ENCODE assay signal across 22 cellular contexts in genomic region chr5:176334031-176334770, GRCh38. TPM values are rescaled to one million over a fixed set of nuclear protein-coding genes. Genes with fewer than 3 reads are reported as not detected.
DNase-seq lines count a peak whose midpoint lies in the region; ATAC-seq, FAIRE-seq and TF ChIP-seq lines count a peak whose summit lies in the region.
"Had no signal": no experiment of that assay in that cellular context is flagged by ENCODE, and none has a peak within 500 bp of the region (broad histone marks: within the 10 kb centered on the region; RNA-seq: fewer than 3 reads in every experiment).

No MANE protein-coding gene starts in this region.

- ATAC-seq in foreskin keratinocyte: peak; percentile 81
- ATAC-seq in aorta (ENCODE audit: low FRiP score): no peak
- no peak for ATAC-seq in activated CD8-positive, alpha-beta T cell treated with anti-CD3 and anti-CD28 coated beads for 36 hours
- ATAC-seq: GM23338, HCT116 had no signal

- no peak overlapping the region for H3K27ac Mint-ChIP-seq in activated CD8-positive, alpha-beta T cell treated with anti-CD3 and anti-CD28 coated beads for 36 hours
- H3K27ac Mint-ChIP-seq: GM23338, H9, HFFc6 had no signal

- H3K4me3 ChIP-seq in HEK293 (ENCODE audit: low read depth, low read length) (no peak overlapping the region), bronchial epithelial cell (ENCODE audit: low read depth, low read length) (no peak overlapping the region), aorta (ENCODE audit: low read length in 2 of 2) (no peak overlapping the region), Karpas-422 (ENCODE audit: low read length) (no peak overlapping the region)
- H3K4me3 ChIP-seq: GM23338 had no signal

- H3K9me3 Mint-ChIP-seq in activated CD8-positive, alpha-beta T cell treated with anti-CD3 and anti-CD28 coated beads for 36 hours: peaks cover 10% of the 10 kb centered on the region
- H3K9me3 Mint-ChIP-seq: H9, HFFc6 had no signal

- POLR2A ChIA-PET in HEK293 (lab: Yijun Ruan, JAX) (no interaction called here), RWPE1 (lab: Yijun Ruan, JAX; ENCODE audit: low non-redundant PET) (interaction anchor here (0.5 kb wide), 1 partner anchor 28 kb away, joined by 3 read pairs; no protein-coding TSS in a partner anchor)
- POLR2A ChIA-PET in activated CD8-positive, alpha-beta T cell treated with anti-CD3 and anti-CD28 coated beads for 36 hours (lab: Charles Lee): interaction anchor here (0.8 kb wide), 1 partner anchor 11 kb away, joined by 3 read pairs; no protein-coding TSS in a partner anchor

- no peak for FAIRE-seq in bronchial epithelial cell (lab: Jason Lieb, UNC)
- FAIRE-seq: G401.6, GM12891, GM18507 had no signal

- no peak overlapping the region for H3K9ac ChIP-seq in Karpas-422 (ENCODE audit: low read length)

- H3K27ac ChIP-seq in HEK293 (ENCODE audit: extremely low read depth, low read depth, low read length) (no peak overlapping the region), RWPE1 (no peak overlapping the region), foreskin keratinocyte (no peak overlapping the region), aorta (ENCODE audit: low read depth in 1 of 2, low read length in 2 of 2) (no peak overlapping the region), Karpas-422 (ENCODE audit: low read length) (no peak overlapping the region)

- TF ChIP-seq CTCF in HEK293 (tag by site-specific recombination; IDR thresholded peaks at IDR 0.05): no peak
- TF ChIP-seq CTCF in RWPE1 (conservative IDR thresholded peaks at IDR 0.05; ENCODE audit: low read depth): no peak
- no peak for TF ChIP-seq CTCF in bronchial epithelial cell (IDR thresholded peaks at IDR 0.05; ENCODE audit: insufficient read depth, low read length, severe bottlenecking)
- TF ChIP-seq CTCF in foreskin keratinocyte (conservative IDR thresholded peaks at IDR 0.05): no peak
- TF ChIP-seq CTCF in activated CD8-positive, alpha-beta T cell treated with anti-CD3 and anti-CD28 coated beads for 36 hours (IDR thresholded peaks at IDR 0.05): no peak

- H3K4me2 ChIP-seq in Karpas-422 (ENCODE audit: low read depth, low read length, poor library complexity, severe bottlenecking): no peak overlapping the region
- H3K4me2 ChIP-seq: GM23338 had no signal

- peaks cover 26 to 37% of the 10 kb centered on the region in 2 experiments for H3K36me3 ChIP-seq in HEK293 (ENCODE audit: control insufficient read depth in 2 of 2, insufficient read depth in 1 of 2, low read length in 2 of 2)
- no peaks in the 10 kb centered on the region for H3K36me3 ChIP-seq in bronchial epithelial cell (ENCODE audit: control insufficient read depth, insufficient read depth, low read length)
- peaks cover 5 to 6% of the 10 kb centered on the region in 2 donors for H3K36me3 ChIP-seq in aorta (ENCODE audit: control insufficient read depth in 1 of 2, insufficient read depth in 2 of 2, low read length in 1 of 2)
- H3K36me3 ChIP-seq in Karpas-422 (ENCODE audit: insufficient read depth, low read length): peaks cover 11% of the 10 kb centered on the region; the same call in 1 of the 2 replicates

- no peaks in the 10 kb centered on the region for H3K4me1 Mint-ChIP-seq in activated CD8-positive, alpha-beta T cell treated with anti-CD3 and anti-CD28 coated beads for 36 hours (ENCODE audit: low read depth)
- H3K4me1 Mint-ChIP-seq: CD4-positive, alpha-beta memory T cell; GM23338; H9 had no signal

- H3K79me2 ChIP-seq in Karpas-422 (ENCODE audit: low read length): no peaks in the 10 kb centered on the region

- no peak overlapping the region for H3K4me3 Mint-ChIP-seq in activated CD8-positive, alpha-beta T cell treated with anti-CD3 and anti-CD28 coated beads for 36 hours
- H3K4me3 Mint-ChIP-seq: CD4-positive, alpha-beta memory T cell; GM23338; H9; HFFc6 had no signal

- H3K4me1 ChIP-seq in HEK293 (ENCODE audit: control insufficient read depth, insufficient read depth, low read length) (no peaks in the 10 kb centered on the region), foreskin keratinocyte (peaks cover 5% of the 10 kb centered on the region), aorta (ENCODE audit: control insufficient read depth in 1 of 2, insufficient read depth in 2 of 2, low read length in 2 of 2) (no peaks in the 10 kb centered on the region), Karpas-422 (ENCODE audit: low read length) (no peaks in the 10 kb centered on the region)
- H3K4me1 ChIP-seq: Caco-2 had no signal

- H4K20me1 ChIP-seq in Karpas-422 (ENCODE audit: insufficient read depth, low read depth, low read length): no peaks in the 10 kb centered on the region

- CTCF ChIA-PET in HEK293 (lab: Yijun Ruan, JAX): no interaction called here
- CTCF ChIA-PET in RWPE1 (lab: Yijun Ruan, JAX): interaction anchor here (0.6 kb wide), 2 partner anchors 8 to 603 kb away, joined by 3 to 8 read pairs; no protein-coding TSS in a partner anchor
- CTCF ChIA-PET in activated CD8-positive, alpha-beta T cell treated with anti-CD3 and anti-CD28 coated beads for 36 hours (lab: Charles Lee): no interaction called here

- intact Hi-C loops in aorta (cut with DNase I): no loop called here
- intact Hi-C loops in activated CD8-positive, alpha-beta T cell treated with anti-CD3 and anti-CD28 coated beads for 36 hours (cut with micrococcal nuclease): no loop called here

- no peaks in the 10 kb centered on the region for H3K9me2 ChIP-seq in Karpas-422 (replicated peaks; ENCODE audit: insufficient read depth, low read length)

- H2AFZ ChIP-seq in Karpas-422 (ENCODE audit: low read length): no peak overlapping the region
- H2AFZ ChIP-seq: GM23338 had no signal

- H3K27me3 ChIP-seq in bronchial epithelial cell (ENCODE audit: control insufficient read depth, insufficient read depth, low read length) (no peaks in the 10 kb centered on the region), foreskin keratinocyte (no peaks in the 10 kb centered on the region), aorta (ENCODE audit: control insufficient read depth in 1 of 2, insufficient read depth in 2 of 2, low read length in 1 of 2) (no peaks in the 10 kb centered on the region), Karpas-422 (ENCODE audit: low read length) (no peaks in the 10 kb centered on the region)

- H3K9me3 ChIP-seq in HEK293 (ENCODE audit: control insufficient read depth, insufficient read depth, low read depth, low read length) (no peaks in the 10 kb centered on the region), aorta (ENCODE audit: control insufficient read depth, low read length) (no peaks in the 10 kb centered on the region), Karpas-422 (ENCODE audit: low read length) (no peaks in the 10 kb centered on the region)
- H3K9me3 ChIP-seq: Caco-2 had no signal

- DNase-seq in RWPE1 (ENCODE audit: low spot score) (peak; percentile 13), bronchial epithelial cell (ENCODE audit: low read depth) (peak; percentile 55), foreskin keratinocyte (peak; percentile 51 to 66), aorta (no peak), NCI-H128 (lab: John Stamatoyannopoulos, UW; ENCODE audit: unreplicated experiment) (no peak), Karpas-422 (no peak)
- no peak for DNase-seq in activated CD8-positive, alpha-beta T cell treated with anti-CD3 and anti-CD28 coated beads for 36 hours
- DNase-seq: C1 segment of cervical spinal cord; Caco-2; CD4-positive, alpha-beta memory T cell; DMS153; DND-41; H9; HFFc6 had no signal

- H3K27me3 Mint-ChIP-seq in activated CD8-positive, alpha-beta T cell treated with anti-CD3 and anti-CD28 coated beads for 36 hours: no peaks in the 10 kb centered on the region
- H3K27me3 Mint-ChIP-seq: CD4-positive, alpha-beta memory T cell had no signal

- peaks cover 25% of the 10 kb centered on the region for H3K36me3 Mint-ChIP-seq in activated CD8-positive, alpha-beta T cell treated with anti-CD3 and anti-CD28 coated beads for 36 hours (ENCODE audit: low read depth)

TF ChIP-seq in HEK293, 187 proteins besides CTCF, POLR2A, EP300 and RAD21 (continues in another document):
- no peak for TF ChIP-seq ZBTB17 (tag by site-specific recombination; IDR thresholded peaks at IDR 0.05)
- no peak for TF ChIP-seq ZNF311 (tag by site-specific recombination; IDR thresholded peaks at IDR 0.05; ENCODE audit: borderline replicate concordance)
- TF ChIP-seq ZNF600 (tag by site-specific recombination; IDR thresholded peaks at IDR 0.05): no peak

RNA-seq across cellular contexts. Expression of gene KIAA1191, which starts 27.4 kb away (rescaled TPM):
- 54.2 and 70.2 TPM in 2 replicates for total RNA-seq in bronchial epithelial cell
- total RNA-seq in foreskin keratinocyte: 87.1 and 87.5 TPM in 2 replicates
- 54.2 and 60.1 TPM in 2 replicates for polyA plus RNA-seq in foreskin keratinocyte
- 10 to 100 TPM; 77.7 to 78.4 TPM for total RNA-seq in aorta
- polyA plus RNA-seq in aorta: 10 to 100 TPM; 57.2 to 78.0 TPM
- total RNA-seq in Karpas-422 (2014; rRNA removed; shearing (Covaris generic); ENCODE audit: low replicate concordance): 40.8 and 57.5 TPM in 2 replicates
- 10 to 100 TPM; 39.4 to 40.8 TPM for total RNA-seq in activated CD8-positive, alpha-beta T cell treated with anti-CD3 and anti-CD28 coated beads for 36 hours

RNA-seq across cellular contexts. Expression of gene ARL10, which starts 31.1 kb away (rescaled TPM):
- 4.2 and 5.2 TPM in 2 replicates for total RNA-seq in bronchial epithelial cell
- 4.2 and 5.2 TPM in 2 replicates for total RNA-seq in foreskin keratinocyte
- polyA plus RNA-seq in foreskin keratinocyte: 1.4 and 1.5 TPM in 2 replicates
- total RNA-seq in aorta: 10 to 100 TPM; 13.3 to 32.4 TPM
- polyA plus RNA-seq in aorta: 1 to 10 TPM; 1.1 to 8.3 TPM
- total RNA-seq in Karpas-422 (2014; rRNA removed; shearing (Covaris generic); ENCODE audit: low replicate concordance): 4.8 and 5.8 TPM in 2 replicates
- 10 to 100 TPM; 15.6 to 17.0 TPM for total RNA-seq in activated CD8-positive, alpha-beta T cell treated with anti-CD3 and anti-CD28 coated beads for 36 hours
- total RNA-seq: A172, H4 had no signal

RNA-seq across cellular contexts. Expression of gene NOP16, which starts 54.2 kb away (rescaled TPM):
- total RNA-seq in bronchial epithelial cell (29.3 and 36.1 TPM in 2 replicates), foreskin keratinocyte (82.1 and 91.0 TPM in 2 replicates), aorta (10 to 100 TPM in 1 of 2 donors, 1 to 10 TPM in 1; 9.7 to 19.2 TPM)
- polyA plus RNA-seq in foreskin keratinocyte (108 and 120 TPM in 2 replicates), aorta (10 to 100 TPM; 12.3 to 15.0 TPM)
- 19.8 and 57.5 TPM in 2 replicates for total RNA-seq in Karpas-422 (2014; rRNA removed; shearing (Covaris generic); ENCODE audit: low replicate concordance)
- total RNA-seq in activated CD8-positive, alpha-beta T cell treated with anti-CD3 and anti-CD28 coated beads for 36 hours: 10 to 100 TPM; 71.8 to 75.1 TPM

RNA-seq across cellular contexts. Expression of gene HIGD2A, which starts 54.4 kb away (rescaled TPM):
- total RNA-seq in bronchial epithelial cell: 20.8 and 22.7 TPM in 2 replicates
- total RNA-seq in foreskin keratinocyte: 80.1 and 95.8 TPM in 2 replicates
- polyA plus RNA-seq in foreskin keratinocyte: 172 and 175 TPM in 2 replicates
- total RNA-seq in aorta: 10 to 100 TPM; 46.8 to 60.9 TPM
- polyA plus RNA-seq in aorta: 10 to 100 TPM; 69.2 to 75.5 TPM
- 146 and 207 TPM in 2 replicates for total RNA-seq in Karpas-422 (2014; rRNA removed; shearing (Covaris generic); ENCODE audit: low replicate concordance)
- 100 to 1,000 TPM; 118 to 120 TPM for total RNA-seq in activated CD8-positive, alpha-beta T cell treated with anti-CD3 and anti-CD28 coated beads for 36 hours

Comparison
In these comparisons a context has a peak if more than half of its experiments do, and no peak if none do; other contexts are left out.
1. DNase-seq: peak in RWPE1 (single experiment), bronchial epithelial cell (single experiment) and foreskin keratinocyte (2 of 2); none in aorta (0 of 2), NCI-H128 (single experiment), Karpas-422 (single experiment) and activated CD8-positive, alpha-beta T cell treated with anti-CD3 and anti-CD28 coated beads for 36 hours (single experiment).